1 cellular context compared by ENCODE assay signal in genomic region chr1:1307261-1307907, GRCh38.
TF ChIP-seq lines count a peak whose summit lies in the region.

No MANE protein-coding gene starts in this region.

TF ChIP-seq in K562, 482 proteins besides CTCF, POLR2A, EP300 and RAD21 (continued from another document):
- TF ChIP-seq HMG20B (CRISPR knock-in tag; IDR thresholded peaks at IDR 0.05), result no peak
- TF ChIP-seq CLOCK (CRISPR knock-in tag; IDR thresholded peaks at IDR 0.05; ENCODE audit: borderline replicate concordance), result no peak
- no peak for TF ChIP-seq ATF2 (CRISPR knock-in tag; IDR thresholded peaks at IDR 0.05)
- TF ChIP-seq FOXK1 (CRISPR knock-in tag; IDR thresholded peaks at IDR 0.05; ENCODE audit: borderline replicate concordance), result no peak
- no peak for TF ChIP-seq MTA1 (IDR thresholded peaks at IDR 0.05; ENCODE audit: borderline replicate concordance)
- no peak for TF ChIP-seq ZBTB49 (CRISPR knock-in tag; IDR thresholded peaks at IDR 0.05; ENCODE audit: borderline replicate concordance)
- TF ChIP-seq KDM5B (IDR thresholded peaks at IDR 0.05; ENCODE audit: insufficient replicate concordance, low read depth, low read length), result peak; percentile 57
- no peak for TF ChIP-seq RERE (CRISPR knock-in tag; IDR thresholded peaks at IDR 0.05; ENCODE audit: borderline replicate concordance)
- TF ChIP-seq POU5F1 (IDR thresholded peaks at IDR 0.05; ENCODE audit: borderline replicate concordance, low read depth, low read length, partially characterized antibody), result no peak
- no peak for TF ChIP-seq ZNF384 (IDR thresholded peaks at IDR 0.05; ENCODE audit: low read depth, low read length)
- TF ChIP-seq KLF16 (IDR thresholded peaks at IDR 0.05), result no peak
- TF ChIP-seq IRF2 (CRISPR knock-in tag; IDR thresholded peaks at IDR 0.05), result no peak
